ENCODE assay signal across 1 cellular context in genomic region chr7:151088856-151089699, GRCh38.
A peak's percentile ranks its signal among the peaks of the same experiment; 100 is the strongest.
TF ChIP-seq lines count a peak whose summit lies in the region.

No MANE protein-coding gene starts in this region.

TF ChIP-seq in GM12878, 131 proteins besides CTCF, POLR2A, EP300 and RAD21 (continues in another document):
- TF ChIP-seq BMI1 (IDR thresholded peaks at IDR 0.05; ENCODE audit: borderline replicate concordance), result no peak
- TF ChIP-seq NR2F1 (conservative IDR thresholded peaks at IDR 0.05), result no peak
- no peak for TF ChIP-seq PKNOX1 (IDR thresholded peaks at IDR 0.05)
- no peak for TF ChIP-seq ZSCAN29 (IDR thresholded peaks at IDR 0.05)
- no peak for TF ChIP-seq POU2F2 (IDR thresholded peaks at IDR 0.05; ENCODE audit: borderline replicate concordance, low read depth, low read length)
- TF ChIP-seq RBBP5 (conservative IDR thresholded peaks at IDR 0.05), result no peak
- TF ChIP-seq HSF1 (IDR thresholded peaks at IDR 0.05; ENCODE audit: low read depth, low read length), result no peak
- no peak for TF ChIP-seq GABPA (IDR thresholded peaks at IDR 0.05; ENCODE audit: low read depth)
- TF ChIP-seq RB1 (IDR thresholded peaks at IDR 0.05; ENCODE audit: borderline replicate concordance), result no peak
- no peak for TF ChIP-seq ELK1 (IDR thresholded peaks at IDR 0.05; ENCODE audit: low read depth, low read length)
- TF ChIP-seq BHLHE40 (IDR thresholded peaks at IDR 0.05; ENCODE audit: borderline replicate concordance in 1 of 2, low read depth in 2 of 2, low read length in 1 of 2), result 0 out of 4 replicates have a peak, but pooled peaks of 1 of the 2 experiments have one; percentile 30
- TF ChIP-seq SRF (IDR thresholded peaks at IDR 0.05; ENCODE audit: low read depth in 2 of 2, low read length in 2 of 2), result no peak
- TF ChIP-seq ZBED1 (IDR thresholded peaks at IDR 0.05; ENCODE audit: borderline replicate concordance), result no peak
- no peak for TF ChIP-seq ZNF384 (IDR thresholded peaks at IDR 0.05; ENCODE audit: borderline replicate concordance, low read depth, low read length)
- TF ChIP-seq MLLT1 (IDR thresholded peaks at IDR 0.05), result 0 out of 2 replicates have a peak, but pooled peaks have one; percentile 40
- no peak for TF ChIP-seq STAT3 (IDR thresholded peaks at IDR 0.05; ENCODE audit: low read depth, low read length)
- TF ChIP-seq MEF2A (IDR thresholded peaks at IDR 0.05; ENCODE audit: insufficient read depth, low read depth, low read length), result no peak
- TF ChIP-seq ZZZ3 (IDR thresholded peaks at IDR 0.05; ENCODE audit: control insufficient read depth, insufficient read length, low read depth), result no peak
- peak; percentile 52; the same call in 1 of the 2 replicates for TF ChIP-seq NBN (IDR thresholded peaks at IDR 0.05)
- no peak for TF ChIP-seq JUND (IDR thresholded peaks at IDR 0.05; ENCODE audit: low read depth, low read length)
- no peak for TF ChIP-seq CBX5 (IDR thresholded peaks at IDR 0.05; ENCODE audit: low read depth)
- peak; percentile 71 for TF ChIP-seq IKZF1 (conservative IDR thresholded peaks at IDR 0.05)
- no peak for TF ChIP-seq IRF5 (IDR thresholded peaks at IDR 0.05; ENCODE audit: borderline replicate concordance)
- no peak for TF ChIP-seq STAT1 (conservative IDR thresholded peaks at IDR 0.05)
- no peak for TF ChIP-seq ZNF274 (IDR thresholded peaks at IDR 0.05; ENCODE audit: insufficient read depth, insufficient read length)
- TF ChIP-seq EZH2 (IDR thresholded peaks at IDR 0.05; ENCODE audit: borderline replicate concordance, control insufficient read depth, low read depth, low read length), result no peak
- no peak for TF ChIP-seq HCFC1 (IDR thresholded peaks at IDR 0.05; ENCODE audit: low read length)
- TF ChIP-seq WRNIP1 (IDR thresholded peaks at IDR 0.05; ENCODE audit: borderline replicate concordance, low read depth, low read length), result no peak
- TF ChIP-seq NR2C1 (IDR thresholded peaks at IDR 0.05), result no peak
- no peak for TF ChIP-seq JUNB (IDR thresholded peaks at IDR 0.05)
- peak; percentile 71 for TF ChIP-seq EED (IDR thresholded peaks at IDR 0.05; ENCODE audit: low read depth)
- peak; percentile 21; the same call in 1 of the 2 replicates for TF ChIP-seq SPI1 (IDR thresholded peaks at IDR 0.05; ENCODE audit: borderline replicate concordance, insufficient read depth, low read depth, low read length)
- TF ChIP-seq RUNX3 (IDR thresholded peaks at IDR 0.05; ENCODE audit: low read length), result no peak
- TF ChIP-seq ESRRA (IDR thresholded peaks at IDR 0.05; ENCODE audit: low read length), result no peak
- no peak for TF ChIP-seq SP1 (IDR thresholded peaks at IDR 0.05; ENCODE audit: low read depth, low read length)
- no peak for TF ChIP-seq NKRF (conservative IDR thresholded peaks at IDR 0.05)
- no peak for TF ChIP-seq SKIL (IDR thresholded peaks at IDR 0.05; ENCODE audit: low read depth, poor library complexity, severe bottlenecking)
- no peak for TF ChIP-seq CEBPB (IDR thresholded peaks at IDR 0.05; ENCODE audit: borderline replicate concordance in 1 of 2, low read depth in 2 of 2, low read length in 2 of 2)
- TF ChIP-seq RELB (IDR thresholded peaks at IDR 0.05; ENCODE audit: low read depth), result 0 out of 2 replicates have a peak, but pooled peaks have one; percentile 44
- TF ChIP-seq MTA2 (IDR thresholded peaks at IDR 0.05; ENCODE audit: low read depth), result 0 out of 2 replicates have a peak, but pooled peaks have one; percentile 4
- no peak for TF ChIP-seq IRF3 (IDR thresholded peaks at IDR 0.05)
- TF ChIP-seq IKZF2 (IDR thresholded peaks at IDR 0.05), result peak; percentile 50 to 56; a peak in 2 of 4 replicates
- TF ChIP-seq DPF2 (IDR thresholded peaks at IDR 0.05), result peak; percentile 24; the same call in 1 of the 2 replicates
- TF ChIP-seq ZNF217 (IDR thresholded peaks at IDR 0.05), result no peak
- TF ChIP-seq E4F1 (IDR thresholded peaks at IDR 0.05; ENCODE audit: borderline replicate concordance, partially characterized antibody), result no peak
